ENCODE assay signal across 9 cellular contexts in genomic region chr19:51252680-51253079, GRCh38. TPM values are rescaled to one million over a fixed set of nuclear protein-coding genes. Genes with fewer than 3 reads are reported as not detected.
"Had no signal": no experiment of that assay in that cellular context is flagged by ENCODE, and none has a peak within 500 bp of the region (broad histone marks: within the 10 kb centered on the region; RNA-seq: fewer than 3 reads in every experiment).

No MANE protein-coding gene starts in this region.

RNA-seq across cellular contexts. Expression of gene SIGLECL1, which starts 1.8 kb away (rescaled TPM):
- total RNA-seq: LHCN-M2, MCF 10A, NCI-H460, OCI-LY7, PC-9, Right ventricle myocardium inferior, RPMI7951, SJCRH30, SK-MEL-5 had no signal

RNA-seq across cellular contexts. Expression of gene CD33, which starts 27.8 kb away (rescaled TPM):
- total RNA-seq: OCI-LY7, PC-9 had no signal

RNA-seq across cellular contexts. Expression of gene IGLON5, which starts 58.8 kb away (rescaled TPM):
- total RNA-seq: LHCN-M2, MCF 10A, NCI-H460, OCI-LY7, PC-9, Right ventricle myocardium inferior, RPMI7951, SJCRH30, SK-MEL-5 had no signal
